In the genomic region with DNA sequence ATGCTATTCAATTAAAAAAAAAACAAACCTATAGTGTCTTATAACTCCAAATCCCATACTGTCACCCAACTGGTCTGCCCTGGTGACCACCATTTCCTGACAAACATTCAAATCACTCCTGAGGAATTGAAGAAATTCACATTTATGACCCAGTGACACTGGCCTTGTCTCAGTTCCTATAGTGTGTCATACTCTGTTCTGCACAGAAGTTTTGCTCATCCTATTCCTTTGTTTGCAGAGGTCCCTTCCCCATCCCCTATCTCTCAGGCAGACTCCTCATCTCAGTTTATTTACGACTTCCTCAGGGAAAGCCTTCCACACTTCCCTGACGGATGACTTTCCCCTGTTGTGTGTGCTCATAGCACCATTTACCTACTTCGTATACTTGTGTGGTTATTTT, we compare ENCODE assay signal across 30 cellular contexts.
"Had no signal": no experiment of that assay in that cellular context is flagged by ENCODE, and none has a peak within 500 bp of the region (broad histone marks: within the 10 kb centered on the region; RNA-seq: fewer than 3 reads in every experiment).

No MANE protein-coding gene starts in this region.

- H3K27ac ChIP-seq: cardiac muscle cell, colonic mucosa, gastrocnemius medialis, hepatocyte, neural progenitor cell, spleen, suprapubic skin, tibial artery, upper lobe of right lung, VCaP had no signal

- ATAC-seq: activated CD4-positive, CD25-positive, alpha-beta regulatory T cell treated with anti-CD3 and anti-CD28 coated beads, Interleukin-2, amount 50 U/mL, for 24 hours; gastrocnemius medialis; left cardiac atrium; naive thymus-derived CD4-positive, alpha-beta T cell; right cardiac atrium; T-cell; upper lobe of right lung had no signal

- H3K4me1 ChIP-seq: colonic mucosa, neural progenitor cell, spleen, suprapubic skin, upper lobe of right lung had no signal

- H3K27me3 ChIP-seq: cardiac muscle cell, colonic mucosa, gastrocnemius medialis, hepatocyte, neural progenitor cell, spleen, suprapubic skin, tibial artery, upper lobe of right lung had no signal

- H3K4me2 ChIP-seq: hepatocyte, neural progenitor cell had no signal

- H3K36me3 ChIP-seq: cardiac muscle cell, colonic mucosa, gastrocnemius medialis, neural progenitor cell, spleen, suprapubic skin, tibial artery, upper lobe of right lung had no signal

- H2AFZ ChIP-seq: hepatocyte, neural progenitor cell had no signal

- H3K4me3 ChIP-seq: cardiac muscle cell, colonic mucosa, gastrocnemius medialis, hepatocyte, neural progenitor cell, spleen, suprapubic skin, tibial artery, upper lobe of right lung had no signal

- H3K9me3 ChIP-seq: colonic mucosa, gastrocnemius medialis, spleen, suprapubic skin, tibial artery, upper lobe of right lung had no signal

- DNase-seq: activated CD4-positive, alpha-beta memory T cell treated with anti-CD3 and anti-CD28 coated beads for 36 hours; activated CD4-positive, alpha-beta T cell treated with anti-CD3 and anti-CD28 coated beads for 48 hours; activated CD8-positive, alpha-beta memory T cell treated with anti-CD3 and anti-CD28 coated beads, Interleukin-2, amount 50 U/mL, for 4 hours; activated effector memory CD4-positive, alpha-beta T cell treated with anti-CD3 and anti-CD28 coated beads, Interleukin-2, amount 50 U/mL, for 16 hours; activated naive CD4-positive, alpha-beta T cell treated with anti-CD3 and anti-CD28 coated beads for 36 hours; activated T-cell treated with anti-CD3 and anti-CD28 coated beads, Interleukin-2, amount 50 U/mL, for 1 hour; amygdala; cerebellar nuclear complex; colonic mucosa; effector CD8-positive, alpha-beta T cell; erythroblast; gastrocnemius medialis; glutamatergic neuron; left cardiac atrium; mammary epithelial cell; midbrain; naive thymus-derived CD4-positive, alpha-beta T cell; occipital lobe; right cardiac atrium; spleen; stimulated activated naive CD4-positive, alpha-beta T cell; T-cell; tibial artery; upper lobe of right lung had no signal

- H3K9ac ChIP-seq: neural progenitor cell had no signal
